In genomic region chr12:123989168-123989567, GRCh38 we compare ENCODE assay signal across 18 cellular contexts. TPM values are rescaled to one million over a fixed set of nuclear protein-coding genes. Genes with fewer than 3 reads are reported as not detected.
DNase-seq lines count a peak whose midpoint lies in the region; ATAC-seq and TF ChIP-seq lines count a peak whose summit lies in the region.
"Had no signal": no experiment of that assay in that cellular context is flagged by ENCODE, and none has a peak within 500 bp of the region (broad histone marks: within the 10 kb centered on the region; RNA-seq: fewer than 3 reads in every experiment).

No MANE protein-coding gene starts in this region.

- H3K4me1 Mint-ChIP-seq in endodermal cell: peaks cover 35% of the 10 kb centered on the region

- no peak overlapping the region for H3K4me3 Mint-ChIP-seq in endodermal cell
- H3K4me3 Mint-ChIP-seq: B cell had no signal

- no peaks in the 10 kb centered on the region for H3K9me3 ChIP-seq in heart right ventricle
- H3K9me3 ChIP-seq in endodermal cell (ENCODE audit: control insufficient read depth, low read length): no peaks in the 10 kb centered on the region
- H3K9me3 ChIP-seq in liver (ENCODE audit: control insufficient read depth in 4 of 4, low read length in 3 of 4): no peaks in the 10 kb centered on the region
- H3K9me3 ChIP-seq in thyroid gland: no peaks in the 10 kb centered on the region
- H3K9me3 ChIP-seq: A549 had no signal

- peak overlapping the region in 8 of 10 donors; percentile 2 to 65 (median 54) for H3K27ac ChIP-seq in heart right ventricle
- no peak overlapping the region for H3K27ac ChIP-seq in endodermal cell (ENCODE audit: low read depth, low read length)
- no peak overlapping the region for H3K27ac ChIP-seq in liver (ENCODE audit: low read depth in 1 of 2, low read length in 2 of 2)
- H3K27ac ChIP-seq in thyroid gland: peak overlapping the region; percentile 77 to 87 (median 78)
- H3K27ac ChIP-seq: A549 had no signal

- no peak for TF ChIP-seq POLR2A in thyroid gland (IDR thresholded peaks at IDR 0.05)

- no peak for TF ChIP-seq RAD21 in liver (IDR thresholded peaks at IDR 0.05)

- H3K9me3 Mint-ChIP-seq in endodermal cell: no peaks in the 10 kb centered on the region

- H3K36me3 Mint-ChIP-seq in endodermal cell (ENCODE audit: low read depth): peaks cover 58% of the 10 kb centered on the region

- peak overlapping the region; percentile 24 for H3K27ac Mint-ChIP-seq in endodermal cell
- H3K27ac Mint-ChIP-seq: B cell had no signal

- H3K4me1 ChIP-seq in heart right ventricle (peaks cover 23 to 94% (median 51%) of the 10 kb centered on the region in 9 donors), endodermal cell (ENCODE audit: control insufficient read depth, insufficient read depth, low read length) (peaks cover 12% of the 10 kb centered on the region), liver (ENCODE audit: control insufficient read depth in 4 of 4, insufficient read depth in 4 of 4, low read length in 3 of 4) (peaks cover 0 to 23% (median 12%) of the 10 kb centered on the region in 4 donors), thyroid gland (peaks cover 33 to 94% of the 10 kb centered on the region in 2 donors)

- intact Hi-C loops in heart right ventricle (cut with DNase I): loop anchor here in 6 of 10 donors (5.0 to 10.0 kb wide), 5 partner anchors 43 to 274 kb away; partner anchors contain the start of gene ATP6V0A2 (in 1 of the 6)
- intact Hi-C loops in left ventricle myocardium superior (cut with micrococcal nuclease): loop anchor here (10.0 kb wide), 1 partner anchor 84 kb away; no protein-coding TSS in a partner anchor
- intact Hi-C loops in thyroid gland (cut with DNase I): loop anchor here (10.0 kb wide), 1 partner anchor 194 kb away; no protein-coding TSS in a partner anchor

- DNase-seq in heart right ventricle: no peak
- no peak for DNase-seq in left ventricle myocardium superior
- DNase-seq in endodermal cell: no peak
- DNase-seq in thyroid gland: no peak
- DNase-seq in NCI-H1048 (lab: John Stamatoyannopoulos, UW): no peak
- DNase-seq in 8988T: no peak
- DNase-seq: DMS79, KG1, NCI-H1105, NCI-H146, NCI-H2081, NCI-H2171, NCI-H526, OCI-M1 had no signal

- H3K4me3 ChIP-seq in heart right ventricle (no peak overlapping the region), endodermal cell (ENCODE audit: low read length) (no peak overlapping the region), liver (ENCODE audit: low read depth in 1 of 3, low read length in 3 of 3) (no peak overlapping the region), thyroid gland (replicated peaks in 1 of 3) (no peak overlapping the region)
- H3K4me3 ChIP-seq: A549 had no signal

- no peaks in the 10 kb centered on the region for H3K27me3 ChIP-seq in heart right ventricle
- H3K27me3 ChIP-seq in endodermal cell (ENCODE audit: control insufficient read depth, insufficient read depth, low read length, poor library complexity, severe bottlenecking): no peaks in the 10 kb centered on the region
- H3K27me3 ChIP-seq in liver (ENCODE audit: control insufficient read depth in 4 of 4, insufficient read depth in 4 of 4, low read length in 3 of 4): no peaks in the 10 kb centered on the region
- no peaks in the 10 kb centered on the region for H3K27me3 ChIP-seq in thyroid gland

- H3K27me3 Mint-ChIP-seq in endodermal cell (ENCODE audit: insufficient read depth): no peaks in the 10 kb centered on the region
- H3K27me3 Mint-ChIP-seq: B cell had no signal

- no peak overlapping the region for H3K9ac ChIP-seq in endodermal cell (ENCODE audit: extremely low read depth, low read length, poor library complexity, severe bottlenecking)
- H3K9ac ChIP-seq in liver (ENCODE audit: low read depth in 1 of 2, low read length in 2 of 2): no peak overlapping the region

- ATAC-seq in heart right ventricle (no peak), left ventricle myocardium superior (no peak)
- ATAC-seq: A549, HCT116 had no signal

- WGBS in heart right ventricle, 2 donors: 63 to 80% methylated on average over 5 of the region's 5 CpGs
- WGBS in endodermal cell (ENCODE audit: insufficient coverage in 1 of 2, insufficient read length in 1 of 2), 2 experiments: 94 to 97% methylated on average over 5 of the region's 5 CpGs
- 67% methylated on average over 5 of the region's 5 CpGs for WGBS in liver
- 94 to 96% methylated on average over 5 of the region's 5 CpGs for WGBS in thyroid gland, 2 donors

- TF ChIP-seq CTCF in heart right ventricle (IDR thresholded peaks at IDR 0.05): no peak
- TF ChIP-seq CTCF in endodermal cell (conservative IDR thresholded peaks at IDR 0.05): no peak
- no peak for TF ChIP-seq CTCF in liver (IDR thresholded peaks at IDR 0.05; ENCODE audit: low read depth, low read length, missing input control)
- no peak for TF ChIP-seq CTCF in thyroid gland (IDR thresholded peaks at IDR 0.05)

- peaks cover 0 to 66% (median 4%) of the 10 kb centered on the region in 9 donors for H3K36me3 ChIP-seq in heart right ventricle
- peaks cover 83% of the 10 kb centered on the region for H3K36me3 ChIP-seq in endodermal cell (ENCODE audit: control insufficient read depth, insufficient read depth, low read length)
- H3K36me3 ChIP-seq in liver (ENCODE audit: control insufficient read depth in 4 of 4, insufficient read depth in 3 of 4, low read depth in 1 of 4, low read length in 3 of 4): peaks cover 0 to 15% (median 8%) of the 10 kb centered on the region in 4 donors
- H3K36me3 ChIP-seq in thyroid gland: no peaks in the 10 kb centered on the region

TF ChIP-seq in liver, 16 proteins besides CTCF, POLR2A, EP300 and RAD21:
- TF ChIP-seq FOXA2 (IDR thresholded peaks at IDR 0.05) (no peak), MAX (IDR thresholded peaks at IDR 0.05) (no peak), HNF4A (conservative IDR thresholded peaks at IDR 0.05) (peak; percentile 43 to 70)

RNA-seq across cellular contexts. Expression of gene ZNF664, which starts 16.2 kb away (rescaled TPM):
- total RNA-seq in heart right ventricle: 10 to 100 TPM; 73.1 to 94.6 (median 77.0) TPM
- 10 to 100 TPM; 36.9 to 39.8 TPM for polyA plus RNA-seq in heart right ventricle
- 85.2 TPM for total RNA-seq in left ventricle myocardium superior
- total RNA-seq in endodermal cell: 100 to 1,000 TPM; 131 to 139 TPM
- polyA plus RNA-seq in endodermal cell (2013, experiment 1 of 2): 140 TPM
- polyA plus RNA-seq in endodermal cell (2013, experiment 2 of 2): 134 TPM
- 10 to 100 TPM; 25.7 to 40.3 TPM for total RNA-seq in liver
- 10 to 100 TPM in 1 of 2 donors, 1 to 10 TPM in 1; 7.2 to 33.5 TPM for polyA plus RNA-seq in liver
- total RNA-seq in thyroid gland: 100 to 1,000 TPM; 120 to 187 (median 138) TPM

RNA-seq across cellular contexts. Expression of gene CCDC92, which starts 16.5 kb away (rescaled TPM):
- total RNA-seq in heart right ventricle: 10 to 100 TPM; 38.5 to 77.1 (median 56.4) TPM
- 10 to 100 TPM; 58.7 to 76.2 TPM for polyA plus RNA-seq in heart right ventricle
- 54.0 TPM for total RNA-seq in left ventricle myocardium superior
- total RNA-seq in endodermal cell: 10 to 100 TPM; 37.9 to 45.1 TPM
- 29.7 TPM for polyA plus RNA-seq in endodermal cell (2013, experiment 1 of 2)
- polyA plus RNA-seq in endodermal cell (2013, experiment 2 of 2): 28.1 TPM
- total RNA-seq in liver: 1 to 10 TPM; 2.1 to 6.0 TPM
- polyA plus RNA-seq in liver: 10 to 100 TPM; 12.6 to 14.6 TPM
- total RNA-seq in thyroid gland: 10 to 100 TPM; 26.6 to 47.0 (median 39.1) TPM

Comparison
In these comparisons a context has a peak if more than half of its experiments do, and no peak if none do; other contexts are left out.
1. H3K27ac ChIP-seq: peak in heart right ventricle (8 of 10) and thyroid gland (3 of 3); none in endodermal cell (single experiment) and liver (0 of 2).